Comparison of ENCODE assay signal across 23 cellular contexts in the genomic region with DNA sequence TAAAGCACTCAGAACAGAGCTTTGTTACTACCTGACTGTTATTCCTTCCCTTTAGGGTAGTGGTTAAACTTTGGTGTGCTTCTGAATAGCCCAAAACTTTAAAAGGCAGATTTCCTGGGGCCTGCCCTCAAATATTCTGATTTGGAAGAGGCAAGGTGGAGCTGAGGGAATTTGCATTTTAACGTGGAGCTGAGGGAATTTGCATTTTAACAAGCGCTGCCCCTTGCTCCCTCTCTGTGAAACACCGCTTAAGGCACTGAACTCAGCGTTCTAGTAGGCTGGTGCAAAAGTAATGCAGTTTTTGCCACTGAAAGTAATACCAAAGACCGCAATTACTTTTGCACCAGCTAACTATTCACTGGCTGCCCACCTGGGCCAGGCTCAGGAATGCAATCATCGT. TPM values are rescaled to one million over a fixed set of nuclear protein-coding genes. Genes with fewer than 3 reads are reported as not detected.
DNase-seq lines count a peak whose midpoint lies in the region; ATAC-seq and TF ChIP-seq lines count a peak whose summit lies in the region.
"Had no signal": no experiment of that assay in that cellular context is flagged by ENCODE, and none has a peak within 500 bp of the region (broad histone marks: within the 10 kb centered on the region; RNA-seq: fewer than 3 reads in every experiment).

No MANE protein-coding gene starts in this region.

- H2AK5ac ChIP-seq in IMR-90 (ENCODE audit: low read depth, low read length), result peak overlapping the region; percentile 1; the same call in 1 of the 2 replicates

- TF ChIP-seq RAD21 in IMR-90 (IDR thresholded peaks at IDR 0.05; ENCODE audit: low read length), result no peak

- H3K9me1 ChIP-seq in IMR-90 (ENCODE audit: insufficient read depth, low read length), result peaks cover 41% of the 10 kb centered on the region

- no peak overlapping the region for H2AK9ac ChIP-seq in IMR-90 (replicated peaks; ENCODE audit: low read depth, low read length, poor library complexity)

- DNase-seq in ELF-1 (ENCODE audit: low read depth, low spot score), result peak; percentile 71
- no peak for DNase-seq in IMR-90
- DNase-seq in activated CD8-positive, alpha-beta T cell treated with anti-CD3 and anti-CD28 coated beads, Interleukin-2, amount 10 ng/mL, durations not matched to agents 7 days and 5 days, result no peak
- DNase-seq in left kidney (ENCODE audit: low read depth, low spot score), result peak; percentile 13
- no peak for DNase-seq in T-helper 9 cell
- no peak for DNase-seq in amniotic stem cell (lab: John Stamatoyannopoulos, UW)
- no peak for DNase-seq in NCI-H524 (lab: John Stamatoyannopoulos, UW)
- no peak for DNase-seq in NCI-H1694 (lab: John Stamatoyannopoulos, UW)
- DNase-seq: activated CD4-positive, alpha-beta T cell treated with anti-CD3 and anti-CD28 coated beads for 36 hours; CD4-positive, alpha-beta T cell; colonic mucosa; DMS 273 treated with DMSO at 0.1 percent for 48 hours; GF-D8; islet precursor cell; mesenchymal stem cell; NCI-H1417 treated with DMSO at 0.1 percent for 48 hours; nephron progenitor cell; OCI-M1; SHP77; stimulated activated CD4-positive, alpha-beta T cell treated with anti-CD3 and anti-CD28 coated beads, Interleukin-2, amount 100 ng/mL, for 48 hours had no signal

- intact Hi-C loops in IMR-90 (cut with micrococcal nuclease), result no loop called here

- H3K56ac ChIP-seq in IMR-90 (ENCODE audit: extremely low read depth, insufficient read depth, low read length), result no peak overlapping the region

- no peak for TF ChIP-seq POLR2A in IMR-90 (IDR thresholded peaks at IDR 0.05; ENCODE audit: low read depth, low read length)

- H4K5ac ChIP-seq in IMR-90 (ENCODE audit: low read depth, low read length), result no peak overlapping the region

- H4K91ac ChIP-seq in IMR-90 (ENCODE audit: insufficient read depth, low read depth, low read length), result 0 out of 2 replicates have a peak overlapping the region, but pooled peaks have one; percentile 6

- peaks cover 46 to 80% of the 10 kb centered on the region in 2 experiments for H3K79me1 ChIP-seq in IMR-90 (ENCODE audit: low read depth in 1 of 2, low read length in 2 of 2)

- no peak overlapping the region for H3K4me3 Mint-ChIP-seq in activated CD8-positive, alpha-beta T cell treated with anti-CD3 and anti-CD28 coated beads, Interleukin-2, amount 10 ng/mL, durations not matched to agents 7 days and 5 days
- H3K4me3 Mint-ChIP-seq: activated CD4-positive, alpha-beta T cell treated with anti-CD3 and anti-CD28 coated beads for 36 hours; CD4-positive, alpha-beta T cell; nephron progenitor cell; stimulated activated naive CD8-positive, alpha-beta T cell treated with anti-CD3 and anti-CD28 coated beads, Interleukin-15, Interleukin-2, amounts not matched to agents 100 ng/mL and 50 ng/mL, for 24 hours had no signal

- H3K9me3 Mint-ChIP-seq in activated CD8-positive, alpha-beta T cell treated with anti-CD3 and anti-CD28 coated beads, Interleukin-2, amount 10 ng/mL, durations not matched to agents 7 days and 5 days (ENCODE audit: insufficient read depth), result no peaks in the 10 kb centered on the region
- H3K9me3 Mint-ChIP-seq: CD4-positive, alpha-beta T cell; nephron progenitor cell; stimulated activated naive CD8-positive, alpha-beta T cell treated with anti-CD3 and anti-CD28 coated beads, Interleukin-15, Interleukin-2, amounts not matched to agents 100 ng/mL and 50 ng/mL, for 24 hours had no signal

- 0 out of 2 replicates have a peak overlapping the region, but pooled peaks have one; percentile 29 for H2BK120ac ChIP-seq in IMR-90 (ENCODE audit: low read depth, low read length)

- H3K36me3 ChIP-seq in IMR-90 (ENCODE audit: control insufficient read depth, insufficient read depth, low read length), result no peaks in the 10 kb centered on the region
- H3K36me3 ChIP-seq: colonic mucosa, tibial nerve had no signal

- dilution Hi-C loops in IMR-90 (cut with HindIII; ENCODE audit: low sequenced_read_pairs, unreplicated experiment), result no loop called here

- no peak overlapping the region for H2BK20ac ChIP-seq in IMR-90 (ENCODE audit: low read depth, low read length)

- no peak overlapping the region for H3K4me3 ChIP-seq in IMR-90 (ENCODE audit: insufficient read depth, low read depth, low read length)
- H3K4me3 ChIP-seq: colonic mucosa, smooth muscle cell, tibial nerve had no signal

- no peak overlapping the region for H3K14ac ChIP-seq in IMR-90 (replicated peaks; ENCODE audit: low read depth, low read length)

- H2BK5ac ChIP-seq in IMR-90 (ENCODE audit: low read depth, low read length, poor library complexity, severe bottlenecking), result no peak overlapping the region

- no peak overlapping the region for H3K27ac ChIP-seq in IMR-90 (ENCODE audit: insufficient read depth, low read length)
- H3K27ac ChIP-seq: colonic mucosa, tibial nerve had no signal

- peaks cover 27% of the 10 kb centered on the region for H3K4me1 ChIP-seq in IMR-90 (ENCODE audit: control insufficient read depth, insufficient read depth, low read length)
- H3K4me1 ChIP-seq: colonic mucosa had no signal

- H3K4me2 ChIP-seq in IMR-90 (ENCODE audit: low read depth, low read length), result no peak overlapping the region
- H3K4me2 ChIP-seq: smooth muscle cell had no signal

- no peak for ATAC-seq in IMR-90 (ENCODE audit: low read depth)
- ATAC-seq in activated CD8-positive, alpha-beta T cell treated with anti-CD3 and anti-CD28 coated beads, Interleukin-2, amount 10 ng/mL, durations not matched to agents 7 days and 5 days, result no peak
- ATAC-seq: activated CD4-positive, alpha-beta T cell treated with anti-CD3 and anti-CD28 coated beads for 36 hours had no signal

- H3K27me3 ChIP-seq in IMR-90 (ENCODE audit: control insufficient read depth, insufficient read depth, low read length), result no peaks in the 10 kb centered on the region
- H3K27me3 ChIP-seq: colonic mucosa, tibial nerve had no signal

- CTCF ChIA-PET in IMR-90 (lab: Yijun Ruan, JAX), result no interaction called here
- CTCF ChIA-PET in activated CD8-positive, alpha-beta T cell treated with anti-CD3 and anti-CD28 coated beads, Interleukin-2, amount 10 ng/mL, durations not matched to agents 7 days and 5 days (lab: Charles Lee), result interaction anchor here (0.8 kb wide), 1 partner anchor 111 kb away, joined by 3 read pairs; no protein-coding TSS in a partner anchor

- no peak overlapping the region; the same call in 2 of the 3 replicates for H2BK15ac ChIP-seq in IMR-90 (ENCODE audit: low read depth, low read length)

- no TSS peak for BruUV-seq in IMR-90 (replicated peaks; lab: Mats Ljungman, UMichigan)

- POLR2A ChIA-PET in IMR-90 (lab: Charles Lee; ENCODE audit: unreplicated experiment), result no interaction called here
- POLR2A ChIA-PET in activated CD8-positive, alpha-beta T cell treated with anti-CD3 and anti-CD28 coated beads, Interleukin-2, amount 10 ng/mL, durations not matched to agents 7 days and 5 days (lab: Charles Lee), result no interaction called here

- no peak overlapping the region for H3K18ac ChIP-seq in IMR-90 (ENCODE audit: low read depth, low read length)

- H3K27ac Mint-ChIP-seq in activated CD8-positive, alpha-beta T cell treated with anti-CD3 and anti-CD28 coated beads, Interleukin-2, amount 10 ng/mL, durations not matched to agents 7 days and 5 days, result peak overlapping the region; percentile 30
- H3K27ac Mint-ChIP-seq: activated CD4-positive, alpha-beta T cell treated with anti-CD3 and anti-CD28 coated beads for 36 hours; CD4-positive, alpha-beta T cell; nephron progenitor cell; stimulated activated naive CD8-positive, alpha-beta T cell treated with anti-CD3 and anti-CD28 coated beads, Interleukin-15, Interleukin-2, amounts not matched to agents 100 ng/mL and 50 ng/mL, for 24 hours had no signal

- H3K27me3 Mint-ChIP-seq in activated CD8-positive, alpha-beta T cell treated with anti-CD3 and anti-CD28 coated beads, Interleukin-2, amount 10 ng/mL, durations not matched to agents 7 days and 5 days (ENCODE audit: low read depth), result no peaks in the 10 kb centered on the region
- H3K27me3 Mint-ChIP-seq: activated CD4-positive, alpha-beta T cell treated with anti-CD3 and anti-CD28 coated beads for 36 hours; CD4-positive, alpha-beta T cell; stimulated activated naive CD8-positive, alpha-beta T cell treated with anti-CD3 and anti-CD28 coated beads, Interleukin-15, Interleukin-2, amounts not matched to agents 100 ng/mL and 50 ng/mL, for 24 hours had no signal

- H3K9ac ChIP-seq in IMR-90 (ENCODE audit: low read depth, low read length), result no peak overlapping the region

- H2AFZ ChIP-seq in IMR-90 (replicated peaks; ENCODE audit: low read length, poor library complexity), result no peak overlapping the region

- no peak for TF ChIP-seq CTCF in IMR-90 (conservative IDR thresholded peaks at IDR 0.05; ENCODE audit: low read depth, low read length)

- no peak overlapping the region; a peak in 1 of 4 replicates for H4K8ac ChIP-seq in IMR-90 (ENCODE audit: low read depth in 2 of 2, low read length in 2 of 2)

- no peak overlapping the region for H3K23ac ChIP-seq in IMR-90 (ENCODE audit: low read depth, low read length)

- H3K9me3 ChIP-seq in IMR-90 (ENCODE audit: control insufficient read depth, insufficient read depth, low read length), result no peaks in the 10 kb centered on the region
- H3K9me3 ChIP-seq: colonic mucosa, tibial nerve had no signal

- WGBS in IMR-90 (ENCODE audit: extremely low coverage in 2 of 2, insufficient read length in 1 of 2), 2 experiments, result 50% methylated on average over 2 of the region's 6 CpGs; no CpG with 5 or more reads in 1 of the 2 experiments

- in situ Hi-C loops in IMR-90 (cut with MboI; ENCODE audit: low sequenced_read_pairs), result no loop called here

- peaks cover 29% of the 10 kb centered on the region for H3K4me1 Mint-ChIP-seq in activated CD8-positive, alpha-beta T cell treated with anti-CD3 and anti-CD28 coated beads, Interleukin-2, amount 10 ng/mL, durations not matched to agents 7 days and 5 days (ENCODE audit: low read depth)

- H3K4ac ChIP-seq in IMR-90 (ENCODE audit: low read depth, low read length), result peak overlapping the region; percentile 58; the same call in 1 of the 2 replicates

- H3K36me3 Mint-ChIP-seq in activated CD8-positive, alpha-beta T cell treated with anti-CD3 and anti-CD28 coated beads, Interleukin-2, amount 10 ng/mL, durations not matched to agents 7 days and 5 days (ENCODE audit: low read depth), result peaks cover 13% of the 10 kb centered on the region

- no peaks in the 10 kb centered on the region; the same call in 1 of the 2 replicates for H4K20me1 ChIP-seq in IMR-90 (ENCODE audit: insufficient read depth, low read length)

RNA-seq across cellular contexts. Expression of a gene that starts 35.0 kb away (rescaled TPM):
- total RNA-seq in IMR-90 (2012; rRNA removed), result 41.7 and 42.5 TPM in 2 replicates
- 63.6 and 81.1 TPM in 2 replicates for polyA plus RNA-seq in IMR-90 (2012; rRNA removed)
- 84.8 and 101 TPM in 2 replicates for polyA plus RNA-seq in IMR-90 (2012; cell fraction: cytosol; rRNA removed)
- 50.0 and 85.2 TPM in 2 replicates for polyA plus RNA-seq in IMR-90 (2012; cell fraction: nucleus; rRNA removed; ENCODE audit: low replicate concordance)
- total RNA-seq in activated CD8-positive, alpha-beta T cell treated with anti-CD3 and anti-CD28 coated beads, Interleukin-2, amount 10 ng/mL, durations not matched to agents 7 days and 5 days, result 10 to 100 TPM; 62.8 to 68.9 TPM

RNA-seq across cellular contexts. Expression of a gene that starts 42.7 kb away (rescaled TPM):
- total RNA-seq in IMR-90 (2012; rRNA removed), result 37.5 and 43.2 TPM in 2 replicates
- polyA plus RNA-seq in IMR-90 (2012; rRNA removed), result 22.5 and 23.6 TPM in 2 replicates
- 16.0 and 16.7 TPM in 2 replicates for polyA plus RNA-seq in IMR-90 (2012; cell fraction: cytosol; rRNA removed)
- polyA plus RNA-seq in IMR-90 (2012; cell fraction: nucleus; rRNA removed; ENCODE audit: low replicate concordance), result 35.1 and 48.4 TPM in 2 replicates
- 10 to 100 TPM; 56.2 to 57.7 TPM for total RNA-seq in activated CD8-positive, alpha-beta T cell treated with anti-CD3 and anti-CD28 coated beads, Interleukin-2, amount 10 ng/mL, durations not matched to agents 7 days and 5 days

Comparison
In these comparisons a context has a peak if more than half of its experiments do, and no peak if none do; other contexts are left out.
1. DNase-seq: peak in ELF-1 (single experiment) and left kidney (single experiment); none in IMR-90 (single experiment), activated CD8-positive, alpha-beta T cell treated with anti-CD3 and anti-CD28 coated beads, Interleukin-2, amount 10 ng/mL, durations not matched to agents 7 days and 5 days (single experiment), T-helper 9 cell (single experiment), amniotic stem cell (single experiment), NCI-H524 (0 of 2) and NCI-H1694 (single experiment).